In the genomic region with DNA sequence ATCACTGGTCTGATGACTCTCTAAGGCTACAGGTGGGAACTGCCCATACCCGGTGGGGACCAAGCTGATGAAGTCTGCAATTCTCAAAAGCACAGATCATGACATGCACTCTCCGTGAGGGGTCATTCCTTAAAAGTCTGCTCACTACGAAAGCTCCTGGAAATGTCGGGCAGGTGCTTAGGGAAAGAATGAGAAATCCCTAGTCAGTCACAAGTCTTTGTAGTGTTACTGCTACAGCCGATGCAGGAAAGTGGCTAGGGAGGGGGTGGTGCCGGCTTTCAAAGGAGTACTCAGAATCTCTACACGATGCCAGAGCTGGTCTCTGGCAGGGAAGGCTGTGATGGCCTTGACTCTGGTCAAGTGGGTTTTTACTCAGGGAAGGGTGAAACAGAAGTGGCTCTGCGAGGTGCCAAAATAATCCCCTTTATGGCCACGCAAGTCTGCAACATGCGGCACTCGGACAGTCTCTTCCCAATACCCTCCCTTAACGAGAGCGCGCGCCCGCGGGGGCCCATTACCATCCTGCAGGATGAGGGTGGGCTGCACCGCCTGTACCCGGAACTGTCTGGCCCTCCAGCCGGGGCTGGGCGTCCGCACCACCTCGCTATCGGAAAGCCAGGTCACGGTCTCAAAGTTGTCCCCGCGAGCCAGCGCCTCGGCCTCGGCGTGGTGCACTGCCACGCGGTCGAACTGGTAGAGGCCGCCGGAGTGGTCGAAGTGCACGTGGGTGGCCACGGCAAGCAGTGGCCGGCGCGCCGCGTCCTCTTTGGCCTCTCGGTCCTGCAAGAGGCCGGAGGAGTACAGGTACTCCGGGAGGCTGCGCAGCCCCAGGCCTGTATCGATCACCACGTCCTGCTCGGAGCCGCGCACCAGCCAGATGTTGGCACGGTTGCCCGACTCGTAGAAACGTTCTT, we compare ENCODE assay signal across 8 cellular contexts. TPM values are rescaled to one million over a fixed set of nuclear protein-coding genes. Genes with fewer than 3 reads are reported as not detected.
DNase-seq lines count a peak whose midpoint lies in the region; TF ChIP-seq lines count a peak whose summit lies in the region.

No MANE protein-coding gene starts in this region.

- DNase-seq in D341Med (ENCODE audit: low spot score) (peak; percentile 47), GM20000 (ENCODE audit: low spot score) (peak; percentile 25), HT-29 (ENCODE audit: low spot score) (peak; percentile 70), SKM-1 (lab: John Stamatoyannopoulos, UW; ENCODE audit: unreplicated experiment) (peak; percentile 3), brain microvascular endothelial cell (peak; percentile 28), iPS-NIHi7 (ENCODE audit: extremely low spot score) (peak; percentile 38), GM19238 (ENCODE audit: insufficient read length, low spot score) (no peak)

- in situ Hi-C loops in brain microvascular endothelial cell (cut with HindIII; ENCODE audit: low pct_ligation_motif_present, low sequenced_read_pairs), result no loop called here

- peak overlapping the region; percentile 95 for H3K4me3 ChIP-seq in brain microvascular endothelial cell (ENCODE audit: low read depth, low read length)
- peak overlapping the region; percentile 94 to 97 (median 96) for H3K4me3 ChIP-seq in skeletal muscle tissue (ENCODE audit: low read length in 3 of 3)

- H3K9me3 ChIP-seq in skeletal muscle tissue (ENCODE audit: control insufficient read depth in 3 of 3, low read length in 3 of 3), result no peaks in the 10 kb centered on the region

- H3K27ac ChIP-seq in brain microvascular endothelial cell (peak overlapping the region; percentile 86), skeletal muscle tissue (ENCODE audit: low read depth, low read length) (peak overlapping the region; percentile 45)

- H3K36me3 ChIP-seq in brain microvascular endothelial cell (replicated peaks) (no peaks in the 10 kb centered on the region), skeletal muscle tissue (ENCODE audit: control insufficient read depth in 3 of 3, insufficient read depth in 3 of 3, low read length in 3 of 3) (peaks cover 0 to 3% (median 0%) of the 10 kb centered on the region in 3 donors)

- no peak for TF ChIP-seq CTCF in GM20000 (IDR thresholded peaks at IDR 0.05; ENCODE audit: extremely low read depth, missing control alignments)
- no peak for TF ChIP-seq CTCF in brain microvascular endothelial cell (IDR thresholded peaks at IDR 0.05; ENCODE audit: low read depth, low read length, missing control alignments)

- H3K9ac ChIP-seq in skeletal muscle tissue (ENCODE audit: low read depth in 1 of 3, low read length in 3 of 3), result peak overlapping the region; percentile 76 to 92 (median 82)

- H3K27me3 ChIP-seq in brain microvascular endothelial cell (replicated peaks), result no peaks in the 10 kb centered on the region
- H3K27me3 ChIP-seq in skeletal muscle tissue (ENCODE audit: control insufficient read depth in 3 of 3, insufficient read depth in 3 of 3, low read length in 3 of 3), result no peaks in the 10 kb centered on the region

- H3K4me1 ChIP-seq in skeletal muscle tissue (ENCODE audit: control insufficient read depth in 3 of 3, insufficient read depth in 3 of 3, low read length in 3 of 3), result peaks cover 9 to 20% (median 10%) of the 10 kb centered on the region in 3 donors

RNA-seq across cellular contexts. Expression of gene MBLAC2, which starts 1.0 kb away (rescaled TPM):
- 4.0 and 5.2 TPM in 2 replicates for total RNA-seq in HT-29 (2014; rRNA removed; shearing (Covaris generic))
- 3.1 TPM for total RNA-seq in skeletal muscle tissue

RNA-seq across cellular contexts. Expression of gene POLR3G, which starts 1.1 kb away (rescaled TPM):
- total RNA-seq in HT-29 (2014; rRNA removed; shearing (Covaris generic)), result 3.7 and 4.0 TPM in 2 replicates
- total RNA-seq in skeletal muscle tissue, result 0.52 TPM

RNA-seq across cellular contexts. Expression of gene LYSMD3, which starts 55.8 kb away (rescaled TPM):
- 1.8 and 2.8 TPM in 2 replicates for total RNA-seq in HT-29 (2014; rRNA removed; shearing (Covaris generic))
- total RNA-seq in skeletal muscle tissue, result 12.5 TPM
